Comparison of ENCODE assay signal across 8 cellular contexts in genomic region chr10:35090162-35090954, GRCh38. TPM values are rescaled to one million over a fixed set of nuclear protein-coding genes. Genes with fewer than 3 reads are reported as not detected.
A peak's percentile ranks its signal among the peaks of the same experiment; 100 is the strongest.
DNase-seq lines count a peak whose midpoint lies in the region; ATAC-seq and TF ChIP-seq lines count a peak whose summit lies in the region.

Gene CUL2, minus strand, starts transcription at chr10:35090341. Its CDS starts 19,024 bp downstream, at chr10:35071317.

- no peaks in the 10 kb centered on the region for H3K36me3 ChIP-seq in IMR-90 (ENCODE audit: control insufficient read depth, insufficient read depth, low read length)
- H3K36me3 ChIP-seq in OCI-LY7 (ENCODE audit: insufficient read depth, low read length): peaks cover 8% of the 10 kb centered on the region; the same call in 1 of the 2 replicates
- H3K36me3 ChIP-seq in mucosa of descending colon (ENCODE audit: low read depth): no peaks in the 10 kb centered on the region

- H3K56ac ChIP-seq in IMR-90 (ENCODE audit: extremely low read depth, insufficient read depth, low read length): peak within 1 kb of the TSS; percentile 82

- TF ChIP-seq CTCF in IMR-90 (conservative IDR thresholded peaks at IDR 0.05; ENCODE audit: low read depth, low read length) (no peak), OCI-LY7 (conservative IDR thresholded peaks at IDR 0.05; ENCODE audit: low read length) (no peak), mucosa of descending colon (IDR thresholded peaks at IDR 0.05) (no peak)

- H2BK20ac ChIP-seq in IMR-90 (ENCODE audit: low read depth, low read length): peak within 1 kb of the TSS; percentile 81; the same call in 1 of the 2 replicates

- H2AK9ac ChIP-seq in IMR-90 (replicated peaks; ENCODE audit: low read depth, low read length, poor library complexity): peak within 1 kb of the TSS; percentile 96

- intact Hi-C loops in IMR-90 (cut with micrococcal nuclease) (no loop called here), OCI-LY7 (cut with micrococcal nuclease; ENCODE audit: unreplicated experiment) (loop anchor here (10.0 kb wide), 1 partner anchor 244 kb away; the partner anchor contains the start of gene CCNY), mucosa of descending colon (cut with DNase I, micrococcal nuclease) (no loop called here)

- peak within 1 kb of the TSS; percentile 93 for H2BK5ac ChIP-seq in IMR-90 (ENCODE audit: low read depth, low read length, poor library complexity, severe bottlenecking)

- H3K23ac ChIP-seq in IMR-90 (ENCODE audit: low read depth, low read length): peak within 1 kb of the TSS; percentile 91

- peak within 1 kb of the TSS; percentile 87 for H2BK120ac ChIP-seq in IMR-90 (ENCODE audit: low read depth, low read length)

- peaks cover 5% of the 10 kb centered on the region; the same call in 1 of the 2 replicates for H3K9me3 ChIP-seq in IMR-90 (ENCODE audit: control insufficient read depth, insufficient read depth, low read length)
- H3K9me3 ChIP-seq in OCI-LY7 (ENCODE audit: low read length): peaks cover 10% of the 10 kb centered on the region
- H3K9me3 ChIP-seq in mucosa of descending colon: no peaks in the 10 kb centered on the region

- CTCF ChIA-PET in IMR-90 (lab: Yijun Ruan, JAX): no interaction called here
- CTCF ChIA-PET in OCI-LY7 (lab: Charles Lee; ENCODE audit: unreplicated experiment): interaction anchor here (1.4 kb wide), 1 partner anchor 36 kb away, joined by 4 read pairs; the partner anchor contains the start of gene CREM

- TF ChIP-seq RAD21 in IMR-90 (IDR thresholded peaks at IDR 0.05; ENCODE audit: low read length): no peak

- POLR2A ChIA-PET in IMR-90 (lab: Charles Lee; ENCODE audit: unreplicated experiment): interaction anchor here (0.5 to 1.1 kb wide), 2 partner anchors 9 to 52 kb away, joined by 3 to 5 read pairs; no protein-coding TSS in a partner anchor
- POLR2A ChIA-PET in OCI-LY7 (lab: Charles Lee): interaction anchor here (0.7 to 1.9 kb wide), 5 partner anchors 10 to 412 kb away, joined by 3 to 5 read pairs (median 4); no protein-coding TSS in a partner anchor

- H2AFZ ChIP-seq in IMR-90 (replicated peaks; ENCODE audit: low read length, poor library complexity) (peak within 1 kb of the TSS; percentile 97), OCI-LY7 (ENCODE audit: low read length) (peak within 1 kb of the TSS; percentile 92)

- H4K20me1 ChIP-seq in IMR-90 (ENCODE audit: insufficient read depth, low read length) (peaks cover 6% of the 10 kb centered on the region), OCI-LY7 (ENCODE audit: insufficient read depth, low read length) (no peaks in the 10 kb centered on the region)

- H3K9me2 ChIP-seq in OCI-LY7 (ENCODE audit: insufficient read depth, low read length): no peaks in the 10 kb centered on the region

- H3K27me3 ChIP-seq in IMR-90 (ENCODE audit: control insufficient read depth, insufficient read depth, low read length): no peaks in the 10 kb centered on the region

- H4K91ac ChIP-seq in IMR-90 (ENCODE audit: insufficient read depth, low read depth, low read length): peak within 1 kb of the TSS; percentile 86

- BruUV-seq in IMR-90 (replicated peaks; lab: Mats Ljungman, UMichigan) (no TSS peak), OCI-LY7 (replicated peaks; lab: Mats Ljungman, UMichigan) (no TSS peak)

- peaks cover 37% of the 10 kb centered on the region; the same call in 1 of the 2 replicates for H3K79me2 ChIP-seq in OCI-LY7 (ENCODE audit: insufficient read depth, low read depth, low read length)

- H3K4me3 ChIP-seq in IMR-90 (ENCODE audit: insufficient read depth, low read depth, low read length): peak within 1 kb of the TSS; percentile 88
- H3K4me3 ChIP-seq in OCI-LY7 (ENCODE audit: low read depth, low read length, poor library complexity, severe bottlenecking): peak within 1 kb of the TSS; percentile 86
- peak within 1 kb of the TSS; percentile 83 for H3K4me3 ChIP-seq in mucosa of descending colon

- peak within 1 kb of the TSS; percentile 99 for H3K14ac ChIP-seq in IMR-90 (replicated peaks; ENCODE audit: low read depth, low read length)

- TF ChIP-seq POLR2A in IMR-90 (IDR thresholded peaks at IDR 0.05; ENCODE audit: low read depth, low read length): no peak

- H2BK15ac ChIP-seq in IMR-90 (ENCODE audit: low read depth, low read length): peak within 1 kb of the TSS; percentile 47; the same call in 1 of the 3 replicates

- WGBS in IMR-90 (ENCODE audit: extremely low coverage in 2 of 2, insufficient read length in 1 of 2), 2 experiments: no CpG with 5 or more reads among the region's 59 CpGs

- peak within 1 kb of the TSS; percentile 100 for H4K5ac ChIP-seq in IMR-90 (ENCODE audit: low read depth, low read length)

- peak within 1 kb of the TSS; percentile 93 for H3K4ac ChIP-seq in IMR-90 (ENCODE audit: low read depth, low read length)

- in situ Hi-C loops in IMR-90 (cut with MboI; ENCODE audit: low sequenced_read_pairs): no loop called here

- H3K9me1 ChIP-seq in IMR-90 (ENCODE audit: insufficient read depth, low read length): 0 out of 2 replicates have a peak, but pooled peaks cover 2% of the 10 kb centered on the region

- DNase-seq in DMS 273 treated with DMSO at 0.1 percent for 48 hours (lab: John Stamatoyannopoulos, UW) (peak; percentile 77), IMR-90 (peak; percentile 96), OCI-LY7 (ENCODE audit: low spot score) (peak; percentile 94), activated T-cell treated with anti-CD3 and anti-CD28 coated beads for 4 hours (peak; percentile 89), epithelial cell of prostate (ENCODE audit: low read depth, low spot score) (peak; percentile 83), mucosa of descending colon (peak; percentile 93 to 95 (median 93))
- DNase-seq in stimulated activated CD8-positive, alpha-beta memory T cell treated with anti-CD3 and anti-CD28 coated beads, Interleukin-4, amount 100 ng/mL, for 1 hour (ENCODE audit: low read depth in 2 of 2, low spot score in 1 of 2): peak; percentile 74 to 86

- H3K4me1 ChIP-seq in IMR-90 (ENCODE audit: control insufficient read depth, insufficient read depth, low read length) (no peaks in the 10 kb centered on the region), OCI-LY7 (ENCODE audit: insufficient read depth, low read length, poor library complexity, severe bottlenecking) (peaks cover 15% of the 10 kb centered on the region), mucosa of descending colon (ENCODE audit: low read depth) (peaks cover 31% of the 10 kb centered on the region)

- peak within 1 kb of the TSS; percentile 73 to 100 for H4K8ac ChIP-seq in IMR-90 (ENCODE audit: low read depth in 2 of 2, low read length in 2 of 2)

- H3K9ac ChIP-seq in IMR-90 (ENCODE audit: low read depth, low read length): peak within 1 kb of the TSS; percentile 95

- H3K79me1 ChIP-seq in IMR-90 (ENCODE audit: low read depth in 1 of 2, low read length in 2 of 2): peaks cover 13 to 30% of the 10 kb centered on the region in 2 experiments; a peak in 3 of 4 replicates

- H3K27ac ChIP-seq in IMR-90 (ENCODE audit: insufficient read depth, low read length): peak within 1 kb of the TSS; percentile 98
- H3K27ac ChIP-seq in OCI-LY7 (ENCODE audit: low read depth, low read length, poor library complexity, severe bottlenecking): peak within 1 kb of the TSS; percentile 67
- H3K27ac ChIP-seq in epithelial cell of prostate: peak within 1 kb of the TSS; percentile 75

- peak within 1 kb of the TSS; percentile 100 for H3K4me2 ChIP-seq in IMR-90 (ENCODE audit: low read depth, low read length)
- H3K4me2 ChIP-seq in OCI-LY7 (ENCODE audit: low read length): peak within 1 kb of the TSS; percentile 75

- peak within 1 kb of the TSS; percentile 91 for H3K18ac ChIP-seq in IMR-90 (ENCODE audit: low read depth, low read length)

- peak; percentile 95 for ATAC-seq in GM21529 (IDR thresholded peaks at IDR 0.05; ENCODE audit: unreplicated experiment)
- ATAC-seq in IMR-90 (ENCODE audit: low read depth): peak; percentile 98
- peak; percentile 98 for ATAC-seq in mucosa of descending colon

- dilution Hi-C loops in IMR-90 (cut with HindIII; ENCODE audit: low sequenced_read_pairs, unreplicated experiment): no loop called here

- peak within 1 kb of the TSS; percentile 29 for H2AK5ac ChIP-seq in IMR-90 (ENCODE audit: low read depth, low read length)

TF ChIP-seq in IMR-90, 13 proteins besides CTCF, POLR2A, EP300 and RAD21 (continues in another document):
- no peak for TF ChIP-seq RFX5 (IDR thresholded peaks at IDR 0.05; ENCODE audit: low read depth, low read length)
- no peak for TF ChIP-seq NFE2L2 (IDR thresholded peaks at IDR 0.05; ENCODE audit: low read depth, low read length)
- peak; percentile 29; the same call in 1 of the 2 replicates for TF ChIP-seq MXI1 (IDR thresholded peaks at IDR 0.05; ENCODE audit: borderline replicate concordance, low read depth, low read length)
- no peak for TF ChIP-seq ELK1 (IDR thresholded peaks at IDR 0.05; ENCODE audit: borderline replicate concordance, low read depth, low read length)
- TF ChIP-seq CHD1 (IDR thresholded peaks at IDR 0.05; ENCODE audit: low read depth, low read length): no peak; the same call in 1 of the 2 replicates
- no peak for TF ChIP-seq RCOR1 (IDR thresholded peaks at IDR 0.05; ENCODE audit: insufficient replicate concordance, low read length)
- TF ChIP-seq BHLHE40 (IDR thresholded peaks at IDR 0.05; ENCODE audit: low read depth, low read length): peak; percentile 94
- TF ChIP-seq USF2 (IDR thresholded peaks at IDR 0.05; ENCODE audit: low read depth, low read length): no peak
- peak; percentile 41; the same call in 1 of the 2 replicates for TF ChIP-seq MAZ (IDR thresholded peaks at IDR 0.05; ENCODE audit: borderline replicate concordance, low read depth, low read length)

RNA-seq across cellular contexts. Expression of gene CUL2, which starts in this region (rescaled TPM):
- total RNA-seq in IMR-90 (2012; rRNA removed) (36.6 and 46.7 TPM in 2 replicates), OCI-LY7 (2022) (38.5 and 40.4 TPM in 2 replicates), mucosa of descending colon (10 to 100 TPM; 18.5 to 40.4 (median 24.7) TPM)
- 14.2 and 18.9 TPM in 2 replicates for polyA plus RNA-seq in IMR-90 (2012; rRNA removed)
- polyA plus RNA-seq in IMR-90 (2012; cell fraction: cytosol; rRNA removed): 4.8 and 7.3 TPM in 2 replicates
- polyA plus RNA-seq in IMR-90 (2012; cell fraction: nucleus; rRNA removed; ENCODE audit: low replicate concordance): 3.1 and 15.3 TPM in 2 replicates
- 20.7 and 25.5 TPM in 2 replicates for total RNA-seq in OCI-LY7 (2014; rRNA removed; shearing (Covaris generic))

Comparison
In these comparisons a context has a peak if more than half of its experiments do, and no peak if none do; other contexts are left out.
1. Peak in every context shown above with its lines: DNase-seq, ATAC-seq, H3K4me3 ChIP-seq and H3K27ac ChIP-seq.